ENCODE assay signal across 20 cellular contexts in genomic region chr1:16127676-16128337, GRCh38. TPM values are rescaled to one million over a fixed set of nuclear protein-coding genes. Genes with fewer than 3 reads are reported as not detected.
DNase-seq lines count a peak whose midpoint lies in the region; ATAC-seq and TF ChIP-seq lines count a peak whose summit lies in the region.
"Had no signal": no experiment of that assay in that cellular context is flagged by ENCODE, and none has a peak within 500 bp of the region (broad histone marks: within the 10 kb centered on the region; RNA-seq: fewer than 3 reads in every experiment).

No MANE protein-coding gene starts in this region.

- ATAC-seq in gastroesophageal sphincter (peak; percentile 32), T-cell (replicated peaks in 1 of 4) (no peak)
- ATAC-seq: activated CD4-positive, CD25-positive, alpha-beta regulatory T cell treated with anti-CD3 and anti-CD28 coated beads, Interleukin-2, amount 50 U/mL, for 24 hours; natural killer cell treated with Interleukin-12 subunit alpha and Interleukin-12 subunit beta and Interleukin-15 and Interleukin-18, amount 100 ng/mL, for 72 hours had no signal

- TF ChIP-seq EP300 in gastroesophageal sphincter (IDR thresholded peaks at IDR 0.05): no peak

- no peak overlapping the region for H3K4me3 Mint-ChIP-seq in type B pancreatic cell
- no peak overlapping the region for H3K4me3 Mint-ChIP-seq in T-cell
- H3K4me3 Mint-ChIP-seq: activated CD4-positive, alpha-beta memory T cell treated with anti-CD3 and anti-CD28 coated beads, Interleukin-2, amount 10 ng/mL, durations not matched to agents 7 days and 5 days; activated naive CD8-positive, alpha-beta T cell treated with anti-CD3 and anti-CD28 coated beads, Interleukin-2, amount 10 ng/mL, durations not matched to agents 7 days and 5 days; CD4-positive, CD25-positive, alpha-beta regulatory T cell; natural killer cell treated with Interleukin-12 subunit alpha and Interleukin-12 subunit beta and Interleukin-15 and Interleukin-18, amount 100 ng/mL, for 72 hours had no signal

- no peak for TF ChIP-seq POLR2A in gastroesophageal sphincter (IDR thresholded peaks at IDR 0.05)

- no peak overlapping the region for H4K8ac ChIP-seq in neuronal stem cell (ENCODE audit: low read depth, low read length)

- H3K9ac ChIP-seq in neuronal stem cell (ENCODE audit: low read depth, low read length, poor library complexity): no peak overlapping the region
- no peak overlapping the region for H3K9ac ChIP-seq in colonic mucosa (ENCODE audit: low read depth in 2 of 2, low read length in 2 of 2)

- 72 to 88% methylated on average over 3 to 7 of the region's 17 CpGs for WGBS in gastroesophageal sphincter (ENCODE audit: low coverage in 1 of 2), 2 donors
- WGBS in neuronal stem cell (ENCODE audit: extremely low coverage in 2 of 2, insufficient read length in 2 of 2, insufficient replicate concordance in 1 of 2), 2 donors: no CpG with 5 or more reads among the region's 17 CpGs

- no peak overlapping the region for H4K91ac ChIP-seq in neuronal stem cell (ENCODE audit: low read depth, low read length, poor library complexity)

- H3K27ac ChIP-seq in HEK293 (ENCODE audit: extremely low read depth, low read depth, low read length) (no peak overlapping the region), gastroesophageal sphincter (peak overlapping the region in 2 of 4 donors; percentile 20 to 32), neuronal stem cell (replicated peaks; ENCODE audit: low read length) (no peak overlapping the region), colonic mucosa (no peak overlapping the region)

- H3K36me3 ChIP-seq in HEK293 (ENCODE audit: control insufficient read depth in 2 of 2, insufficient read depth in 1 of 2, low read length in 2 of 2) (peaks cover 6 to 85% of the 10 kb centered on the region in 2 experiments; a peak in 2 of 3 replicates), gastroesophageal sphincter (peaks cover 0 to 84% of the 10 kb centered on the region in 2 donors), neuronal stem cell (replicated peaks in 1 of 2; ENCODE audit: control insufficient read depth in 2 of 2, insufficient read depth in 2 of 2, low read length in 2 of 2) (peaks cover 74 to 95% of the 10 kb centered on the region in 2 donors), colonic mucosa (no peaks in the 10 kb centered on the region)

- H3K18ac ChIP-seq in neuronal stem cell (ENCODE audit: low read length): peak overlapping the region; percentile 35

- H3K36me3 Mint-ChIP-seq in type B pancreatic cell (peaks cover 27% of the 10 kb centered on the region), T-cell (no peaks in the 10 kb centered on the region)
- H3K36me3 Mint-ChIP-seq: activated naive CD8-positive, alpha-beta T cell treated with anti-CD3 and anti-CD28 coated beads, Interleukin-2, amount 10 ng/mL, durations not matched to agents 7 days and 5 days; CD4-positive, CD25-positive, alpha-beta regulatory T cell; natural killer cell treated with Interleukin-12 subunit alpha and Interleukin-12 subunit beta and Interleukin-15 and Interleukin-18, amount 100 ng/mL, for 72 hours had no signal

- H2AFZ ChIP-seq in neuronal stem cell (ENCODE audit: low read length): no peak overlapping the region

- TF ChIP-seq CTCF in HEK293 (tag by site-specific recombination; IDR thresholded peaks at IDR 0.05) (no peak), gastroesophageal sphincter (IDR thresholded peaks at IDR 0.05) (no peak), type B pancreatic cell (conservative IDR thresholded peaks at IDR 0.05) (no peak), colonic mucosa (IDR thresholded peaks at IDR 0.05) (no peak)

- no peak for DNase-seq in neuronal stem cell (ENCODE audit: low spot score)
- no peak for DNase-seq in type B pancreatic cell (ENCODE audit: extremely low spot score, unreplicated experiment)
- no peak for DNase-seq in ACHN
- DNase-seq in colonic mucosa: no peak
- DNase-seq in T-cell: no peak
- DNase-seq: activated CD4-positive, alpha-beta memory T cell treated with anti-CD3 and anti-CD28 coated beads, Interleukin-2, amount 10 ng/mL, durations not matched to agents 7 days and 5 days; activated effector memory CD4-positive, alpha-beta T cell treated with Interleukin-2 at 50 U/mL for 16 hours; activated naive CD8-positive, alpha-beta T cell treated with anti-CD3 and anti-CD28 coated beads, Interleukin-2, amount 10 ng/mL, durations not matched to agents 7 days and 5 days; CD4-positive, CD25-positive, alpha-beta regulatory T cell; EL; HCEC 1CT; NCI-H2081 treated with DMSO at 0.1 percent for 48 hours; NCI-H82; SW 1271 had no signal

- H2BK12ac ChIP-seq in neuronal stem cell (ENCODE audit: low read length): no peak overlapping the region

- H3K4me1 Mint-ChIP-seq in type B pancreatic cell (ENCODE audit: unreplicated experiment) (peaks cover 17% of the 10 kb centered on the region), T-cell (peaks cover 5 to 8% (median 7%) of the 10 kb centered on the region in 3 donors)

- CTCF ChIA-PET in HEK293 (lab: Yijun Ruan, JAX) (interaction anchor here (0.8 kb wide), 1 partner anchor 14 kb away, joined by 3 read pairs; no protein-coding TSS in a partner anchor), T-cell (lab: Charles Lee) (no interaction called here)

- no peak overlapping the region for H2AK5ac ChIP-seq in neuronal stem cell (ENCODE audit: low read depth, low read length)

- intact Hi-C loops in colonic mucosa (cut with DNase I): no loop called here

- peaks cover 4% of the 10 kb centered on the region for H3K79me1 ChIP-seq in neuronal stem cell (ENCODE audit: low read depth, low read length)

- in situ Hi-C loops in ACHN (cut with HindIII; ENCODE audit: low pct_ligation_motif_present, low pct_unique_long_range_greater_than_20kb, low sequenced_read_pairs): no loop called here

- H3K4me1 ChIP-seq in HEK293 (ENCODE audit: control insufficient read depth, insufficient read depth, low read length) (no peaks in the 10 kb centered on the region; the same call in 1 of the 2 replicates), gastroesophageal sphincter (peaks cover 0 to 6% (median 0%) of the 10 kb centered on the region in 3 donors), neuronal stem cell (ENCODE audit: control insufficient read depth in 2 of 2, insufficient read depth in 1 of 2, low read depth in 1 of 2, low read length in 2 of 2) (peaks cover 0 to 5% of the 10 kb centered on the region in 2 donors), colonic mucosa (no peaks in the 10 kb centered on the region)

- no peak overlapping the region for H2BK15ac ChIP-seq in neuronal stem cell (ENCODE audit: low read length)

- H2BK120ac ChIP-seq in neuronal stem cell (ENCODE audit: low read depth, low read length): no peak overlapping the region

- H3K14ac ChIP-seq in neuronal stem cell (ENCODE audit: low read length): no peak overlapping the region

- no peak overlapping the region for H3K4me3 ChIP-seq in HEK293 (ENCODE audit: low read depth, low read length)
- no peak overlapping the region for H3K4me3 ChIP-seq in gastroesophageal sphincter
- H3K4me3 ChIP-seq in neuronal stem cell (ENCODE audit: low read length in 2 of 2): no peak overlapping the region
- H3K4me3 ChIP-seq in colonic mucosa: no peak overlapping the region

- POLR2A ChIA-PET in HEK293 (lab: Yijun Ruan, JAX): no interaction called here
- POLR2A ChIA-PET in T-cell (lab: Charles Lee): no interaction called here

- H3K27me3 Mint-ChIP-seq in type B pancreatic cell (no peaks in the 10 kb centered on the region), T-cell (peaks cover 0 to 2% of the 10 kb centered on the region in 2 donors)
- H3K27me3 Mint-ChIP-seq: activated CD4-positive, alpha-beta memory T cell treated with anti-CD3 and anti-CD28 coated beads, Interleukin-2, amount 10 ng/mL, durations not matched to agents 7 days and 5 days; activated naive CD8-positive, alpha-beta T cell treated with anti-CD3 and anti-CD28 coated beads, Interleukin-2, amount 10 ng/mL, durations not matched to agents 7 days and 5 days had no signal

- H3K4me2 ChIP-seq in neuronal stem cell (ENCODE audit: insufficient read depth, low read length, poor library complexity, severe bottlenecking): no peak overlapping the region

- H3K27ac Mint-ChIP-seq in type B pancreatic cell: peak overlapping the region; percentile 53
- H3K27ac Mint-ChIP-seq in T-cell: no peak overlapping the region
- H3K27ac Mint-ChIP-seq: activated CD4-positive, alpha-beta memory T cell treated with anti-CD3 and anti-CD28 coated beads, Interleukin-2, amount 10 ng/mL, durations not matched to agents 7 days and 5 days; activated naive CD8-positive, alpha-beta T cell treated with anti-CD3 and anti-CD28 coated beads, Interleukin-2, amount 10 ng/mL, durations not matched to agents 7 days and 5 days; CD4-positive, CD25-positive, alpha-beta regulatory T cell; natural killer cell treated with Interleukin-12 subunit alpha and Interleukin-12 subunit beta and Interleukin-15 and Interleukin-18, amount 100 ng/mL, for 72 hours had no signal

- H3K9me3 Mint-ChIP-seq in type B pancreatic cell (no peaks in the 10 kb centered on the region), T-cell (no peaks in the 10 kb centered on the region)
- H3K9me3 Mint-ChIP-seq: activated CD4-positive, alpha-beta memory T cell treated with anti-CD3 and anti-CD28 coated beads, Interleukin-2, amount 10 ng/mL, durations not matched to agents 7 days and 5 days; activated naive CD8-positive, alpha-beta T cell treated with anti-CD3 and anti-CD28 coated beads, Interleukin-2, amount 10 ng/mL, durations not matched to agents 7 days and 5 days; natural killer cell treated with Interleukin-12 subunit alpha and Interleukin-12 subunit beta and Interleukin-15 and Interleukin-18, amount 100 ng/mL, for 72 hours had no signal

- no peaks in the 10 kb centered on the region for H3K27me3 ChIP-seq in gastroesophageal sphincter
- H3K27me3 ChIP-seq in neuronal stem cell (ENCODE audit: control insufficient read depth in 3 of 3, insufficient read depth in 3 of 3, low read depth in 1 of 3, low read length in 3 of 3): no peaks in the 10 kb centered on the region
- H3K27me3 ChIP-seq in colonic mucosa: no peaks in the 10 kb centered on the region

- H3K9me3 ChIP-seq in HEK293 (ENCODE audit: control insufficient read depth, insufficient read depth, low read depth, low read length) (no peaks in the 10 kb centered on the region), gastroesophageal sphincter (no peaks in the 10 kb centered on the region), neuronal stem cell (replicated peaks in 1 of 2; ENCODE audit: control insufficient read depth in 2 of 2, insufficient read depth in 1 of 2, low read depth in 1 of 2, low read length in 2 of 2) (peaks cover 0 to 2% of the 10 kb centered on the region in 2 donors), colonic mucosa (no peaks in the 10 kb centered on the region)

- no peak overlapping the region for H2BK5ac ChIP-seq in neuronal stem cell (ENCODE audit: low read length)

- H3K4ac ChIP-seq in neuronal stem cell (ENCODE audit: low read length): no peak overlapping the region

- peak overlapping the region; percentile 52 for H3K23ac ChIP-seq in neuronal stem cell (ENCODE audit: low read depth, low read length, poor library complexity)

RNA-seq across cellular contexts. Expression of gene EPHA2, which starts 28.1 kb away (rescaled TPM):
- 10 to 100 TPM in 2 of 4 donors, 1 to 10 TPM in 2; 8.9 to 16.1 (median 12.4) TPM for total RNA-seq in gastroesophageal sphincter
- polyA plus RNA-seq in neuronal stem cell (2013, experiment 1 of 2): 74.6 TPM
- 73.7 TPM for polyA plus RNA-seq in neuronal stem cell (2013, experiment 2 of 2)
- 40.3 and 77.9 TPM in 2 replicates for total RNA-seq in type B pancreatic cell (ENCODE audit: low replicate concordance)
- 10 to 100 TPM; 15.7 to 40.8 TPM for total RNA-seq in colonic mucosa
- under 1 TPM in 4 of 5 donors, not detected in 1; 0.19 to 0.66 (median 0.41) TPM for total RNA-seq in T-cell
- total RNA-seq: activated CD4-positive, alpha-beta memory T cell treated with anti-CD3 and anti-CD28 coated beads, Interleukin-2, amount 10 ng/mL, durations not matched to agents 7 days and 5 days; activated naive CD8-positive, alpha-beta T cell treated with anti-CD3 and anti-CD28 coated beads, Interleukin-2, amount 10 ng/mL, durations not matched to agents 7 days and 5 days; CD4-positive, CD25-positive, alpha-beta regulatory T cell; natural killer cell treated with Interleukin-12 subunit alpha and Interleukin-12 subunit beta and Interleukin-15 and Interleukin-18, amount 100 ng/mL, for 72 hours had no signal
- polyA plus RNA-seq: CD4-positive, CD25-positive, alpha-beta regulatory T cell had no signal

RNA-seq across cellular contexts. Expression of gene FAM131C, which starts 54.4 kb away (rescaled TPM):
- not detected for total RNA-seq in gastroesophageal sphincter
- polyA plus RNA-seq in neuronal stem cell (2013, experiment 1 of 2): 8.9 TPM
- 9.1 TPM for polyA plus RNA-seq in neuronal stem cell (2013, experiment 2 of 2)
- total RNA-seq in type B pancreatic cell (ENCODE audit: low replicate concordance): 1.4 and 3.1 TPM in 2 replicates
- total RNA-seq in colonic mucosa: under 1 TPM in 1 of 2 donors, not detected in 1; 0.21 TPM
- total RNA-seq in T-cell: under 1 TPM in 1 of 5 donors, not detected in 4; 0.30 TPM
- total RNA-seq: CD4-positive, CD25-positive, alpha-beta regulatory T cell; MCF 10A; mononuclear cell; natural killer cell treated with Interleukin-12 subunit alpha and Interleukin-12 subunit beta and Interleukin-15 and Interleukin-18, amount 100 ng/mL, for 72 hours had no signal

Comparison
In these comparisons a context has a peak if more than half of its experiments do, and no peak if none do; other contexts are left out.
1. RNA of gene EPHA2, which starts 28.1 kb away (total RNA-seq): 15.7 to 40.8 TPM in colonic mucosa, 40.3 to 77.9 TPM in type B pancreatic cell and 8.9 to 16.1 TPM in gastroesophageal sphincter; 0.19 to 0.66 TPM in T-cell; every median in the first group is over 4 times any median in the second.